ENCODE assay signal across 1 cellular context in the genomic region with DNA sequence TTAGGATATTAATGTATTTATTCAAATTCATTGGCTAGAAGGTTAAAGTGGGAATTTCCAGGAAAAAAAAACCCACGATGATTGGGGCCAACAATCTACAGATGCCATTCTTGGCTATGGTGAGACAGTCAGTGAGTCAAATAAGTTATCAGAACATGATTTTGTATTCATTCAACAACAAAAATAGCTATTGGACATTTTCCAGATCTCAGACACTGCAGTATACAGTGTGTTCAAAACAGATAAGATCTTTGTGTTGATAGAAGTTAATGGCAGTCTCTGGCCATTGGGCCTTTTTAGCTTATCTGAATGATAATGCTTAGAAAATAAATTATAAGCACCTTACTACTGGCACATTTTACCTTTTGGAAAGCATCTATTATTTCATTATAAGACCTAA.
TF ChIP-seq lines count a peak whose summit lies in the region.

No MANE protein-coding gene starts in this region.

TF ChIP-seq in SK-N-SH, 30 proteins besides CTCF, POLR2A, EP300 and RAD21 (continued from another document):
- TF ChIP-seq USF1 (IDR thresholded peaks at IDR 0.05; ENCODE audit: borderline replicate concordance, low read depth) (no peak), TAF1 (IDR thresholded peaks at IDR 0.05; ENCODE audit: borderline replicate concordance, low read depth, low read length) (no peak), RCOR1 (IDR thresholded peaks at IDR 0.05; ENCODE audit: low read length) (peak; percentile 38; the same call in 1 of the 2 replicates), EZH2phosphoT487 (IDR thresholded peaks at IDR 0.05; ENCODE audit: borderline replicate concordance, low read depth) (no peak), MAX (IDR thresholded peaks at IDR 0.05; ENCODE audit: low read depth) (no peak), IRF3 (IDR thresholded peaks at IDR 0.05; ENCODE audit: low read depth, low read length) (no peak), FOXM1 (IDR thresholded peaks at IDR 0.05; ENCODE audit: low read depth) (no peak), FOXJ3 (CRISPR knock-in tag; IDR thresholded peaks at IDR 0.05) (no peak), SMC3 (IDR thresholded peaks at IDR 0.05; ENCODE audit: low read depth, low read length) (no peak), GATA2 (CRISPR knock-in tag; IDR thresholded peaks at IDR 0.05) (peak; percentile 93), MXI1 (IDR thresholded peaks at IDR 0.05; ENCODE audit: low read depth, low read length) (no peak), ZBTB33 (IDR thresholded peaks at IDR 0.05; ENCODE audit: borderline replicate concordance, low read depth) (no peak), NRF1 (IDR thresholded peaks at IDR 0.05; ENCODE audit: low read depth, low read length) (no peak), MEF2A (IDR thresholded peaks at IDR 0.05; ENCODE audit: borderline replicate concordance, low read depth) (no peak), NFIC (IDR thresholded peaks at IDR 0.05; ENCODE audit: borderline replicate concordance) (peak; percentile 52), TCF12 (IDR thresholded peaks at IDR 0.05) (peak; percentile 48), JUND (IDR thresholded peaks at IDR 0.05) (no peak), PBX3 (IDR thresholded peaks at IDR 0.05) (no peak), GABPA (IDR thresholded peaks at IDR 0.05; ENCODE audit: low read depth) (no peak), POLR2AphosphoS5 (IDR thresholded peaks at IDR 0.05; ENCODE audit: low read depth, low read length) (no peak), TEAD4 (IDR thresholded peaks at IDR 0.05; ENCODE audit: borderline replicate concordance, insufficient read depth) (no peak), FOSL2 (IDR thresholded peaks at IDR 0.05; ENCODE audit: borderline replicate concordance, low read depth) (no peak), RXRA (IDR thresholded peaks at IDR 0.05; ENCODE audit: borderline replicate concordance, low read depth) (no peak), CHD2 (IDR thresholded peaks at IDR 0.05; ENCODE audit: low read length, partially characterized antibody) (peak; percentile 22)
- TF ChIP-seq, protein P1, sequence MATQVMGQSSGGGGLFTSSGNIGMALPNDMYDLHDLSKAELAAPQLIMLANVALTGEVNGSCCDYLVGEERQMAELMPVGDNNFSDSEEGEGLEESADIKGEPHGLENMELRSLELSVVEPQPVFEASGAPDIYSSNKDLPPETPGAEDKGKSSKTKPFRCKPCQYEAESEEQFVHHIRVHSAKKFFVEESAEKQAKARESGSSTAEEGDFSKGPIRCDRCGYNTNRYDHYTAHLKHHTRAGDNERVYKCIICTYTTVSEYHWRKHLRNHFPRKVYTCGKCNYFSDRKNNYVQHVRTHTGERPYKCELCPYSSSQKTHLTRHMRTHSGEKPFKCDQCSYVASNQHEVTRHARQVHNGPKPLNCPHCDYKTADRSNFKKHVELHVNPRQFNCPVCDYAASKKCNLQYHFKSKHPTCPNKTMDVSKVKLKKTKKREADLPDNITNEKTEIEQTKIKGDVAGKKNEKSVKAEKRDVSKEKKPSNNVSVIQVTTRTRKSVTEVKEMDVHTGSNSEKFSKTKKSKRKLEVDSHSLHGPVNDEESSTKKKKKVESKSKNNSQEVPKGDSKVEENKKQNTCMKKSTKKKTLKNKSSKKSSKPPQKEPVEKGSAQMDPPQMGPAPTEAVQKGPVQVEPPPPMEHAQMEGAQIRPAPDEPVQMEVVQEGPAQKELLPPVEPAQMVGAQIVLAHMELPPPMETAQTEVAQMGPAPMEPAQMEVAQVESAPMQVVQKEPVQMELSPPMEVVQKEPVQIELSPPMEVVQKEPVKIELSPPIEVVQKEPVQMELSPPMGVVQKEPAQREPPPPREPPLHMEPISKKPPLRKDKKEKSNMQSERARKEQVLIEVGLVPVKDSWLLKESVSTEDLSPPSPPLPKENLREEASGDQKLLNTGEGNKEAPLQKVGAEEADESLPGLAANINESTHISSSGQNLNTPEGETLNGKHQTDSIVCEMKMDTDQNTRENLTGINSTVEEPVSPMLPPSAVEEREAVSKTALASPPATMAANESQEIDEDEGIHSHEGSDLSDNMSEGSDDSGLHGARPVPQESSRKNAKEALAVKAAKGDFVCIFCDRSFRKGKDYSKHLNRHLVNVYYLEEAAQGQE (IDR thresholded peaks at IDR 0.05; ENCODE audit: low read depth, low read length): no peak
- TF ChIP-seq, protein P2, sequence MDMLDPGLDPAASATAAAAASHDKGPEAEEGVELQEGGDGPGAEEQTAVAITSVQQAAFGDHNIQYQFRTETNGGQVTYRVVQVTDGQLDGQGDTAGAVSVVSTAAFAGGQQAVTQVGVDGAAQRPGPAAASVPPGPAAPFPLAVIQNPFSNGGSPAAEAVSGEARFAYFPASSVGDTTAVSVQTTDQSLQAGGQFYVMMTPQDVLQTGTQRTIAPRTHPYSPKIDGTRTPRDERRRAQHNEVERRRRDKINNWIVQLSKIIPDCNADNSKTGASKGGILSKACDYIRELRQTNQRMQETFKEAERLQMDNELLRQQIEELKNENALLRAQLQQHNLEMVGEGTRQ (IDR thresholded peaks at IDR 0.05; ENCODE audit: borderline replicate concordance, low read depth, low read length): no peak
